29 cellular contexts compared by ENCODE assay signal in genomic region chr5:36521219-36521618, GRCh38.
"Had no signal": no experiment of that assay in that cellular context is flagged by ENCODE, and none has a peak within 500 bp of the region (broad histone marks: within the 10 kb centered on the region; RNA-seq: fewer than 3 reads in every experiment).

No MANE protein-coding gene starts in this region.

- H3K4me1 Mint-ChIP-seq: naive B cell had no signal

- H3K27me3 ChIP-seq: colonic mucosa, gastrocnemius medialis, hepatocyte, ovary, suprapubic skin, transverse colon, upper lobe of right lung, vagina had no signal

- H3K36me3 Mint-ChIP-seq: mesothelial cell of epicardium; naive B cell; natural killer cell treated with Interleukin-12 subunit alpha and Interleukin-12 subunit beta and Interleukin-15 and Interleukin-18, amount 100 ng/mL, for 72 hours had no signal

- H2AFZ ChIP-seq: hepatocyte had no signal

- H3K4me3 Mint-ChIP-seq: dendritic cell treated with granulocyte-macrophage colony-stimulating factor and Interleukin-4, amounts not matched to agents 40 ng/mL and 50 ng/mL, for 4 days; endodermal cell; mesothelial cell of epicardium; naive B cell; natural killer cell treated with Interleukin-12 subunit alpha and Interleukin-12 subunit beta and Interleukin-15 and Interleukin-18, amount 100 ng/mL, for 72 hours had no signal

- H3K27me3 Mint-ChIP-seq: dendritic cell treated with granulocyte-macrophage colony-stimulating factor and Interleukin-4, amounts not matched to agents 40 ng/mL and 50 ng/mL, for 4 days; naive B cell; natural killer cell treated with Interleukin-12 subunit alpha and Interleukin-12 subunit beta and Interleukin-15 and Interleukin-18, amount 100 ng/mL, for 72 hours had no signal

- H3K9me3 Mint-ChIP-seq: dendritic cell treated with granulocyte-macrophage colony-stimulating factor and Interleukin-4, amounts not matched to agents 40 ng/mL and 50 ng/mL, for 4 days; endodermal cell had no signal

- FAIRE-seq: kidney had no signal

- H3K4me2 ChIP-seq: hepatocyte, smooth muscle cell had no signal

- H3K4me3 ChIP-seq: colonic mucosa, hepatocyte, mucosa of descending colon, ovary, smooth muscle cell, suprapubic skin, transverse colon, upper lobe of right lung, vagina had no signal

- H3K4me1 ChIP-seq: colonic mucosa, transverse colon, upper lobe of right lung, vagina had no signal

- H3K9me3 ChIP-seq: colonic mucosa, gastrocnemius medialis, mucosa of descending colon, ovary, suprapubic skin, transverse colon, upper lobe of right lung, vagina had no signal

- H3K27ac Mint-ChIP-seq: dendritic cell treated with granulocyte-macrophage colony-stimulating factor and Interleukin-4, amounts not matched to agents 40 ng/mL and 50 ng/mL, for 4 days; endodermal cell; mesothelial cell of epicardium; naive B cell; natural killer cell treated with Interleukin-12 subunit alpha and Interleukin-12 subunit beta and Interleukin-15 and Interleukin-18, amount 100 ng/mL, for 72 hours had no signal

- DNase-seq: colonic mucosa; effector CD8-positive, alpha-beta T cell; endodermal cell; foreskin fibroblast; gastrocnemius medialis; kidney; mesenchymal stem cell; mucosa of descending colon; naive B cell; occipital lobe; posterior cingulate gyrus; retina; stimulated activated CD4-positive, alpha-beta T cell treated with anti-CD3 and anti-CD28 coated beads, Interleukin-12 subunit alpha, Interleukin-12 subunit beta, amount 100 ng/mL, for 4 hours; stimulated activated CD4-positive, alpha-beta T cell treated with anti-CD3 and anti-CD28 coated beads, Interleukin-1b, Interleukin-23, amount 100 ng/mL, for 48 hours; stimulated activated CD4-positive, alpha-beta T cell treated with anti-CD3 and anti-CD28 coated beads, Interleukin-4, amount 100 ng/mL, for 1 hour; stimulated activated CD8-positive, alpha-beta memory T cell treated with anti-CD3 and anti-CD28 coated beads, Interleukin-4, amount 100 ng/mL, for 48 hours; stimulated activated naive CD4-positive, alpha-beta T cell; transverse colon; upper lobe of right lung had no signal

- H3K36me3 ChIP-seq: colonic mucosa, gastrocnemius medialis, ovary, suprapubic skin, transverse colon, upper lobe of right lung, vagina had no signal

- ATAC-seq: left lobe of liver; mucosa of descending colon; natural killer cell treated with Interleukin-12 subunit alpha and Interleukin-12 subunit beta and Interleukin-15 and Interleukin-18, amount 100 ng/mL, for 72 hours; upper lobe of right lung had no signal

- H3K27ac ChIP-seq: colonic mucosa, epithelial cell of prostate, hepatocyte, ovary, transverse colon, upper lobe of right lung, vagina had no signal

- H3K79me2 ChIP-seq: hepatocyte had no signal
